Comparison of ENCODE assay signal across 20 cellular contexts in genomic region chr2:191913796-191914195, GRCh38.
"Had no signal": no experiment of that assay in that cellular context is flagged by ENCODE, and none has a peak within 500 bp of the region (broad histone marks: within the 10 kb centered on the region; RNA-seq: fewer than 3 reads in every experiment).

No MANE protein-coding gene starts in this region.

- ATAC-seq: Panc1, PC-3, T-cell had no signal

- H3K9me3 ChIP-seq: SK-N-SH had no signal

- DNase-seq: KBM-7, NCI-H1092 treated with DMSO at 0.1 percent for 48 hours, NCI-H1436, NCI-H187, NCI-H2029, NCI-H2081 treated with DMSO at 0.1 percent for 48 hours, NCI-H2171, NCI-H226, NCI-H446, NCI-H510A, NCI-H524 treated with DMSO at 0.1 percent for 48 hours, NCI-H69, NCI-H774, PC-3, SHP77, SK-N-SH, SW 1271, T-cell had no signal

- H3K9ac ChIP-seq: SK-N-SH had no signal

- H3K27ac ChIP-seq: RWPE1 had no signal

- H3K4me2 ChIP-seq: SK-N-SH had no signal
